In genomic region chr6:10584607-10585006, GRCh38 we compare ENCODE assay signal across 1 cellular context.
TF ChIP-seq lines count a peak whose summit lies in the region.

No MANE protein-coding gene starts in this region.

TF ChIP-seq in HepG2, 621 proteins besides CTCF, POLR2A, EP300 and RAD21 (continued from another document):
- TF ChIP-seq, protein P1, sequence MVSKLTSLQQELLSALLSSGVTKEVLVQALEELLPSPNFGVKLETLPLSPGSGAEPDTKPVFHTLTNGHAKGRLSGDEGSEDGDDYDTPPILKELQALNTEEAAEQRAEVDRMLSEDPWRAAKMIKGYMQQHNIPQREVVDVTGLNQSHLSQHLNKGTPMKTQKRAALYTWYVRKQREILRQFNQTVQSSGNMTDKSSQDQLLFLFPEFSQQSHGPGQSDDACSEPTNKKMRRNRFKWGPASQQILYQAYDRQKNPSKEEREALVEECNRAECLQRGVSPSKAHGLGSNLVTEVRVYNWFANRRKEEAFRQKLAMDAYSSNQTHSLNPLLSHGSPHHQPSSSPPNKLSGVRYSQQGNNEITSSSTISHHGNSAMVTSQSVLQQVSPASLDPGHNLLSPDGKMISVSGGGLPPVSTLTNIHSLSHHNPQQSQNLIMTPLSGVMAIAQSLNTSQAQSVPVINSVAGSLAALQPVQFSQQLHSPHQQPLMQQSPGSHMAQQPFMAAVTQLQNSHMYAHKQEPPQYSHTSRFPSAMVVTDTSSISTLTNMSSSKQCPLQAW (CRISPR knock-in tag; IDR thresholded peaks at IDR 0.05): no peak
- TF ChIP-seq MBD4 (IDR thresholded peaks at IDR 0.05; ENCODE audit: borderline replicate concordance, low read length) (no peak), NBN (conservative IDR thresholded peaks at IDR 0.05) (no peak), ZNF552 (CRISPR knock-in tag; IDR thresholded peaks at IDR 0.05; ENCODE audit: borderline replicate concordance) (no peak)
